ENCODE assay signal across 1 cellular context in the genomic region with DNA sequence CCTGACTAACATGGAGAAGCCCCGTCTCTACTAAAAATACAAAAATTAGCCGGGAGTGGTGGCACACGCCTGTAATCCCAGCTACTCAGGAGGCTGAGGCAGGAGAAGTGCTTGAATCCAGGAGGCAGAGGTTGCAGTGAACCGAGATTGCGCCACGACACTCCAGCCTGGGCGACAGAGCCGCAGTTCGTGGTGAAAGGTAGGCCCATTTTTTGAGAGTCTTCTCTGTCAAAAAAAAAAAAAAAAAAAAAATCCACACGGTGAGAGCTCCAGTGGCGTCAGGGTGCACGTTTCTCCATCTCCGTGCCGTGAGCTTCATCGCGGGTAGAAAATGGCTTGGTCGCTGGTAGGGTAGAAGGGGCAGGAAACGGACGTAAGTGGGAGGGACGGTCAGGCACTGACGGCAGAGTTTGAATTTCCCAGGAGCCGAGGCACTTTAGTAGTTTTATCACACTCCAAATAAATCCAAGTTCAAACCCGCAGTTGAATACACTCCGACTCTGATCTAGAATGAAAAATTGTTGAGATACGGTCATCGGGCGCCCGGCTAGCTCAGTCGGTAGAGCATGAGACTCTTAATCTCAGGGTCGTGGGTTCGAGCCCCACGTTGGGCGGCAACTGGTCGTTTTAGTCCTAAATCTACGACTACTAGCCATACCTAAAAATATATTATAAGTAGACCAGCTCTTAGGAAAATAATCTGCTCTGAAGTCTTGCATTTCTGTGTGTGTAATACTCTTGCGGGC.
TF ChIP-seq lines count a peak whose summit lies in the region.

No MANE protein-coding gene starts in this region.

TF ChIP-seq in HEK293, 187 proteins besides CTCF, POLR2A, EP300 and RAD21 (continued from another document and continues in another):
- TF ChIP-seq, protein P1, sequence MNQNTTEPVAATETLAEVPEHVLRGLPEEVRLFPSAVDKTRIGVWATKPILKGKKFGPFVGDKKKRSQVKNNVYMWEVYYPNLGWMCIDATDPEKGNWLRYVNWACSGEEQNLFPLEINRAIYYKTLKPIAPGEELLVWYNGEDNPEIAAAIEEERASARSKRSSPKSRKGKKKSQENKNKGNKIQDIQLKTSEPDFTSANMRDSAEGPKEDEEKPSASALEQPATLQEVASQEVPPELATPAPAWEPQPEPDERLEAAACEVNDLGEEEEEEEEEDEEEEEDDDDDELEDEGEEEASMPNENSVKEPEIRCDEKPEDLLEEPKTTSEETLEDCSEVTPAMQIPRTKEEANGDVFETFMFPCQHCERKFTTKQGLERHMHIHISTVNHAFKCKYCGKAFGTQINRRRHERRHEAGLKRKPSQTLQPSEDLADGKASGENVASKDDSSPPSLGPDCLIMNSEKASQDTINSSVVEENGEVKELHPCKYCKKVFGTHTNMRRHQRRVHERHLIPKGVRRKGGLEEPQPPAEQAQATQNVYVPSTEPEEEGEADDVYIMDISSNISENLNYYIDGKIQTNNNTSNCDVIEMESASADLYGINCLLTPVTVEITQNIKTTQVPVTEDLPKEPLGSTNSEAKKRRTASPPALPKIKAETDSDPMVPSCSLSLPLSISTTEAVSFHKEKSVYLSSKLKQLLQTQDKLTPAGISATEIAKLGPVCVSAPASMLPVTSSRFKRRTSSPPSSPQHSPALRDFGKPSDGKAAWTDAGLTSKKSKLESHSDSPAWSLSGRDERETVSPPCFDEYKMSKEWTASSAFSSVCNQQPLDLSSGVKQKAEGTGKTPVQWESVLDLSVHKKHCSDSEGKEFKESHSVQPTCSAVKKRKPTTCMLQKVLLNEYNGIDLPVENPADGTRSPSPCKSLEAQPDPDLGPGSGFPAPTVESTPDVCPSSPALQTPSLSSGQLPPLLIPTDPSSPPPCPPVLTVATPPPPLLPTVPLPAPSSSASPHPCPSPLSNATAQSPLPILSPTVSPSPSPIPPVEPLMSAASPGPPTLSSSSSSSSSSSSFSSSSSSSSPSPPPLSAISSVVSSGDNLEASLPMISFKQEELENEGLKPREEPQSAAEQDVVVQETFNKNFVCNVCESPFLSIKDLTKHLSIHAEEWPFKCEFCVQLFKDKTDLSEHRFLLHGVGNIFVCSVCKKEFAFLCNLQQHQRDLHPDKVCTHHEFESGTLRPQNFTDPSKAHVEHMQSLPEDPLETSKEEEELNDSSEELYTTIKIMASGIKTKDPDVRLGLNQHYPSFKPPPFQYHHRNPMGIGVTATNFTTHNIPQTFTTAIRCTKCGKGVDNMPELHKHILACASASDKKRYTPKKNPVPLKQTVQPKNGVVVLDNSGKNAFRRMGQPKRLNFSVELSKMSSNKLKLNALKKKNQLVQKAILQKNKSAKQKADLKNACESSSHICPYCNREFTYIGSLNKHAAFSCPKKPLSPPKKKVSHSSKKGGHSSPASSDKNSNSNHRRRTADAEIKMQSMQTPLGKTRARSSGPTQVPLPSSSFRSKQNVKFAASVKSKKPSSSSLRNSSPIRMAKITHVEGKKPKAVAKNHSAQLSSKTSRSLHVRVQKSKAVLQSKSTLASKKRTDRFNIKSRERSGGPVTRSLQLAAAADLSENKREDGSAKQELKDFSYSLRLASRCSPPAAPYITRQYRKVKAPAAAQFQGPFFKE (tag by site-specific recombination; IDR thresholded peaks at IDR 0.05; ENCODE audit: borderline replicate concordance), result no peak
- peak; percentile 67 for TF ChIP-seq SP7 (tag by site-specific recombination; IDR thresholded peaks at IDR 0.05)
- no peak for TF ChIP-seq ZNF707 (tag by site-specific recombination; IDR thresholded peaks at IDR 0.05)
- TF ChIP-seq SETDB1 (IDR thresholded peaks at IDR 0.05; ENCODE audit: insufficient read length, low read length), result peak; percentile 28
- TF ChIP-seq KLF16 (tag by site-specific recombination; IDR thresholded peaks at IDR 0.05), result no peak
- TF ChIP-seq ZNF791 (tag by site-specific recombination; IDR thresholded peaks at IDR 0.05), result no peak
- TF ChIP-seq ZNF223 (tag by site-specific recombination; IDR thresholded peaks at IDR 0.05), result no peak
- TF ChIP-seq, protein P2, sequence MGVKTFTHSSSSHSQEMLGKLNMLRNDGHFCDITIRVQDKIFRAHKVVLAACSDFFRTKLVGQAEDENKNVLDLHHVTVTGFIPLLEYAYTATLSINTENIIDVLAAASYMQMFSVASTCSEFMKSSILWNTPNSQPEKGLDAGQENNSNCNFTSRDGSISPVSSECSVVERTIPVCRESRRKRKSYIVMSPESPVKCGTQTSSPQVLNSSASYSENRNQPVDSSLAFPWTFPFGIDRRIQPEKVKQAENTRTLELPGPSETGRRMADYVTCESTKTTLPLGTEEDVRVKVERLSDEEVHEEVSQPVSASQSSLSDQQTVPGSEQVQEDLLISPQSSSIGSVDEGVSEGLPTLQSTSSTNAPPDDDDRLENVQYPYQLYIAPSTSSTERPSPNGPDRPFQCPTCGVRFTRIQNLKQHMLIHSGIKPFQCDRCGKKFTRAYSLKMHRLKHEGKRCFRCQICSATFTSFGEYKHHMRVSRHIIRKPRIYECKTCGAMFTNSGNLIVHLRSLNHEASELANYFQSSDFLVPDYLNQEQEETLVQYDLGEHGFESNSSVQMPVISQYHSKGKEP (tag by site-specific recombination; IDR thresholded peaks at IDR 0.05), result peak; percentile 84
- no peak for TF ChIP-seq ZNF138 (tag by site-specific recombination; IDR thresholded peaks at IDR 0.05; ENCODE audit: borderline replicate concordance)
- TF ChIP-seq ZFP69B (tag by site-specific recombination; IDR thresholded peaks at IDR 0.05), result 0 out of 2 replicates have a peak, but pooled peaks have one; percentile 36
- no peak for TF ChIP-seq SALL2 (tag by site-specific recombination; IDR thresholded peaks at IDR 0.05; ENCODE audit: borderline replicate concordance)
- TF ChIP-seq ZNF133 (tag by site-specific recombination; IDR thresholded peaks at IDR 0.05), result no peak
- no peak for TF ChIP-seq ZNF776 (tag by site-specific recombination; IDR thresholded peaks at IDR 0.05; ENCODE audit: borderline replicate concordance)
- no peak for TF ChIP-seq ZNF239 (tag by site-specific recombination; IDR thresholded peaks at IDR 0.05)
- TF ChIP-seq, protein P3, sequence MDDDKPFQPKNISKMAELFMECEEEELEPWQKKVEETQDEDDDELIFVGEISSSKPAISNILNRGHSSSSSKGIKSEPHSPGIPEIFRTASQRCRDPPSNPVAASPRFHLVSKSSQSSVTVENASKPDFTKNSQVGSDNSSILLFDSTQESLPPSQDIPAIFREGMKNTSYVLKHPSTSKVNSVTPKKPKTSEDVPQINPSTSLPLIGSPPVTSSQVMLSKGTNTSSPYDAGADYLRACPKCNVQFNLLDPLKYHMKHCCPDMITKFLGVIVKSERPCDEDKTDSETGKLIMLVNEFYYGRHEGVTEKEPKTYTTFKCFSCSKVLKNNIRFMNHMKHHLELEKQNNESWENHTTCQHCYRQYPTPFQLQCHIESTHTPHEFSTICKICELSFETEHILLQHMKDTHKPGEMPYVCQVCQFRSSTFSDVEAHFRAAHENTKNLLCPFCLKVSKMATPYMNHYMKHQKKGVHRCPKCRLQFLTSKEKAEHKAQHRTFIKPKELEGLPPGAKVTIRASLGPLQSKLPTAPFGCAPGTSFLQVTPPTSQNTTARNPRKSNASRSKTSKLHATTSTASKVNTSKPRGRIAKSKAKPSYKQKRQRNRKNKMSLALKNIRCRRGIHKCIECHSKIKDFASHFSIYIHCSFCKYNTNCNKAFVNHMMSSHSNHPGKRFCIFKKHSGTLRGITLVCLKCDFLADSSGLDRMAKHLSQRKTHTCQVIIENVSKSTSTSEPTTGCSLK (tag by site-specific recombination; IDR thresholded peaks at IDR 0.05), result no peak
- TF ChIP-seq ZNF274 (IDR thresholded peaks at IDR 0.05; ENCODE audit: low read length), result no peak
- TF ChIP-seq ZNF274 (tag by site-specific recombination; IDR thresholded peaks at IDR 0.05; ENCODE audit: borderline replicate concordance), result no peak
- no peak for TF ChIP-seq ZNF155 (tag by site-specific recombination; IDR thresholded peaks at IDR 0.05)
- TF ChIP-seq ZNF560 (tag by site-specific recombination; IDR thresholded peaks at IDR 0.05; ENCODE audit: borderline replicate concordance), result no peak
- TF ChIP-seq, protein P4, sequence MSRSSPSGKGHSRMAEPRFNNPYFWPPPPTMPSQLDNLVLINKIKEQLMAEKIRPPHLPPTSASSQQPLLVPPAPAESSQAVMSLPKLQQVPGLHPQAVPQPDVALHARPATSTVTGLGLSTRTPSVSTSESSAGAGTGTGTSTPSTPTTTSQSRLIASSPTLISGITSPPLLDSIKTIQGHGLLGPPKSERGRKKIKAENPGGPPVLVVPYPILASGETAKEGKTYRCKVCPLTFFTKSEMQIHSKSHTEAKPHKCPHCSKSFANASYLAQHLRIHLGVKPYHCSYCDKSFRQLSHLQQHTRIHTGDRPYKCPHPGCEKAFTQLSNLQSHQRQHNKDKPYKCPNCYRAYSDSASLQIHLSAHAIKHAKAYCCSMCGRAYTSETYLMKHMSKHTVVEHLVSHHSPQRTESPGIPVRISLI (tag by site-specific recombination; IDR thresholded peaks at IDR 0.05), result peak; percentile 98
- TF ChIP-seq, protein P5, sequence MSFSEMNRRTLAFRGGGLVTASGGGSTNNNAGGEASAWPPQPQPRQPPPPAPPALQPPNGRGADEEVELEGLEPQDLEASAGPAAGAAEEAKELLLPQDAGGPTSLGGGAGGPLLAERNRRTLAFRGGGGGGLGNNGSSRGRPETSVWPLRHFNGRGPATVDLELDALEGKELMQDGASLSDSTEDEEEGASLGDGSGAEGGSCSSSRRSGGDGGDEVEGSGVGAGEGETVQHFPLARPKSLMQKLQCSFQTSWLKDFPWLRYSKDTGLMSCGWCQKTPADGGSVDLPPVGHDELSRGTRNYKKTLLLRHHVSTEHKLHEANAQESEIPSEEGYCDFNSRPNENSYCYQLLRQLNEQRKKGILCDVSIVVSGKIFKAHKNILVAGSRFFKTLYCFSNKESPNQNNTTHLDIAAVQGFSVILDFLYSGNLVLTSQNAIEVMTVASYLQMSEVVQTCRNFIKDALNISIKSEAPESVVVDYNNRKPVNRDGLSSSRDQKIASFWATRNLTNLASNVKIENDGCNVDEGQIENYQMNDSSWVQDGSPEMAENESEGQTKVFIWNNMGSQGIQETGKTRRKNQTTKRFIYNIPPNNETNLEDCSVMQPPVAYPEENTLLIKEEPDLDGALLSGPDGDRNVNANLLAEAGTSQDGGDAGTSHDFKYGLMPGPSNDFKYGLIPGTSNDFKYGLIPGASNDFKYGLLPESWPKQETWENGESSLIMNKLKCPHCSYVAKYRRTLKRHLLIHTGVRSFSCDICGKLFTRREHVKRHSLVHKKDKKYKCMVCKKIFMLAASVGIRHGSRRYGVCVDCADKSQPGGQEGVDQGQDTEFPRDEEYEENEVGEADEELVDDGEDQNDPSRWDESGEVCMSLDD (tag by site-specific recombination; IDR thresholded peaks at IDR 0.05), result no peak
- no peak for TF ChIP-seq HOXD13 (CRISPR knock-in tag; IDR thresholded peaks at IDR 0.05; ENCODE audit: borderline replicate concordance)
- no peak for TF ChIP-seq MEIS1 (CRISPR knock-in tag; IDR thresholded peaks at IDR 0.05; ENCODE audit: borderline replicate concordance)
- TF ChIP-seq, protein P6, sequence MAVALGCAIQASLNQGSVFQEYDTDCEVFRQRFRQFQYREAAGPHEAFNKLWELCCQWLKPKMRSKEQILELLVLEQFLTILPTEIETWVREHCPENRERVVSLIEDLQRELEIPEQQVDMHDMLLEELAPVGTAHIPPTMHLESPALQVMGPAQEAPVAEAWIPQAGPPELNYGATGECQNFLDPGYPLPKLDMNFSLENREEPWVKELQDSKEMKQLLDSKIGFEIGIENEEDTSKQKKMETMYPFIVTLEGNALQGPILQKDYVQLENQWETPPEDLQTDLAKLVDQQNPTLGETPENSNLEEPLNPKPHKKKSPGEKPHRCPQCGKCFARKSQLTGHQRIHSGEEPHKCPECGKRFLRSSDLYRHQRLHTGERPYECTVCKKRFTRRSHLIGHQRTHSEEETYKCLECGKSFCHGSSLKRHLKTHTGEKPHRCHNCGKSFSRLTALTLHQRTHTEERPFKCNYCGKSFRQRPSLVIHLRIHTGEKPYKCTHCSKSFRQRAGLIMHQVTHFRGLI (tag by site-specific recombination; IDR thresholded peaks at IDR 0.05), result peak; percentile 68; the same call in 1 of the 2 replicates
- peak; percentile 89 for TF ChIP-seq ZNF501 (tag by site-specific recombination; IDR thresholded peaks at IDR 0.05)
- TF ChIP-seq, protein P7, sequence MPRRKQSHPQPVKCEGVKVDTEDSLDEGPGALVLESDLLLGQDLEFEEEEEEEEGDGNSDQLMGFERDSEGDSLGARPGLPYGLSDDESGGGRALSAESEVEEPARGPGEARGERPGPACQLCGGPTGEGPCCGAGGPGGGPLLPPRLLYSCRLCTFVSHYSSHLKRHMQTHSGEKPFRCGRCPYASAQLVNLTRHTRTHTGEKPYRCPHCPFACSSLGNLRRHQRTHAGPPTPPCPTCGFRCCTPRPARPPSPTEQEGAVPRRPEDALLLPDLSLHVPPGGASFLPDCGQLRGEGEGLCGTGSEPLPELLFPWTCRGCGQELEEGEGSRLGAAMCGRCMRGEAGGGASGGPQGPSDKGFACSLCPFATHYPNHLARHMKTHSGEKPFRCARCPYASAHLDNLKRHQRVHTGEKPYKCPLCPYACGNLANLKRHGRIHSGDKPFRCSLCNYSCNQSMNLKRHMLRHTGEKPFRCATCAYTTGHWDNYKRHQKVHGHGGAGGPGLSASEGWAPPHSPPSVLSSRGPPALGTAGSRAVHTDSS (tag by site-specific recombination; IDR thresholded peaks at IDR 0.05), result no peak
- peak; percentile 65; the same call in 1 of the 2 replicates for TF ChIP-seq ZXDB (tag by site-specific recombination; IDR thresholded peaks at IDR 0.05)
- TF ChIP-seq ZNF830 (tag by site-specific recombination; IDR thresholded peaks at IDR 0.05; ENCODE audit: low read depth), result no peak
- TF ChIP-seq ZNF677 (tag by site-specific recombination; IDR thresholded peaks at IDR 0.05), result no peak
- no peak for TF ChIP-seq ZNF747 (tag by site-specific recombination; IDR thresholded peaks at IDR 0.05)
- peak; percentile 50 for TF ChIP-seq SP2 (tag by site-specific recombination; IDR thresholded peaks at IDR 0.05)
- no peak for TF ChIP-seq ZNF302 (tag by site-specific recombination; IDR thresholded peaks at IDR 0.05; ENCODE audit: low read depth)
- no peak for TF ChIP-seq ZNF248 (tag by site-specific recombination; IDR thresholded peaks at IDR 0.05)
- no peak for TF ChIP-seq ZNF621 (tag by site-specific recombination; IDR thresholded peaks at IDR 0.05)
- TF ChIP-seq ZNF157 (tag by site-specific recombination; IDR thresholded peaks at IDR 0.05), result no peak
- TF ChIP-seq ZNF174 (tag by site-specific recombination; IDR thresholded peaks at IDR 0.05), result no peak
- TF ChIP-seq SP3 (tag by site-specific recombination; IDR thresholded peaks at IDR 0.05), result peak; percentile 57
- TF ChIP-seq ZNF704 (tag by site-specific recombination; IDR thresholded peaks at IDR 0.05), result no peak
- peak; percentile 87 for TF ChIP-seq ZBTB8A (tag by site-specific recombination; IDR thresholded peaks at IDR 0.05)
- 0 out of 2 replicates have a peak, but pooled peaks have one; percentile 38 for TF ChIP-seq ZNF394 (tag by site-specific recombination; IDR thresholded peaks at IDR 0.05; ENCODE audit: borderline replicate concordance)
- TF ChIP-seq ZNF112 (tag by site-specific recombination; IDR thresholded peaks at IDR 0.05), result no peak
- TF ChIP-seq ZNF214 (tag by site-specific recombination; IDR thresholded peaks at IDR 0.05; ENCODE audit: borderline replicate concordance), result no peak
- peak; percentile 100 for TF ChIP-seq ZSCAN30 (tag by site-specific recombination; IDR thresholded peaks at IDR 0.05)
- no peak for TF ChIP-seq GLIS2 (tag by site-specific recombination; IDR thresholded peaks at IDR 0.05)
